1 cellular context compared by ENCODE assay signal in the genomic region with DNA sequence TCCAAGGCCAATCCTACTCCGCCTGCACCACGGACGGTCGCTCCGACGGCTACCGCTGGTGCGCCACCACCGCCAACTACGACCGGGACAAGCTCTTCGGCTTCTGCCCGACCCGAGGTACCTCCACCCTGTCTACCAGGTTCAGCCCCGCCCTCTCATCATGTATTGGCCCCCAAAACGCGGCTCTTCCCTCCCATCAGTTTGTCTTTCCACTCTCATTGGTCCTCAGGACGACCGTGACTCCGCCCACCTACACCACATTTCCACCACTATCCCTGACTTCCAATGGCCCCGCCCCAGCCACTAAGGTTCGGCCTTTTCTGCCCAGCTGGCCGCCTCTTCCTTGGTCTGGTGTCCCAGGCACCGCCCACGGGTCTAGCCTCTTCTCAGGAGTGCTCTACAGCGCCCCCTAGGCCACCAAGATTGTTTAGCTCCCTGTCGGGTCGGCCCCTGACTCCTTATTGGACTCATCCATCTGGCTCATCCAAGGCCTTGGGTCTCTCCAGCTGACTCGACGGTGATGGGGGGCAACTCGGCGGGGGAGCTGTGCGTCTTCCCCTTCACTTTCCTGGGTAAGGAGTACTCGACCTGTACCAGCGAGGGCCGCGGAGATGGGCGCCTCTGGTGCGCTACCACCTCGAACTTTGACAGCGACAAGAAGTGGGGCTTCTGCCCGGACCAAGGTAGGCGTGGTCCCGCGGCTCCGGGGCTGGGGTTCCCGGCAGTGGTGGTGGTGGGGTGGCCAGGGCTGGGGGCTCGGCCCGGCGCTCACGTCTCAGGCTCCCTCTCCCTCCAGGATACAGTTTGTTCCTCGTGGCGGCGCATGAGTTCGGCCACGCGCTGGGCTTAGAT.
A peak's percentile ranks its signal among the peaks of the same experiment; 100 is the strongest.
TF ChIP-seq lines count a peak whose summit lies in the region.

No MANE protein-coding gene starts in this region.

TF ChIP-seq in HepG2, 621 proteins besides CTCF, POLR2A, EP300 and RAD21:
- TF ChIP-seq NR2F2 (IDR thresholded peaks at IDR 0.05; ENCODE audit: borderline replicate concordance, low read depth) (no peak), RBM39 (IDR thresholded peaks at IDR 0.05; ENCODE audit: low read depth, low read length, poor library complexity, severe bottlenecking) (peak; percentile 18), ZNF670 (CRISPR knock-in tag; IDR thresholded peaks at IDR 0.05; ENCODE audit: borderline replicate concordance) (0 out of 2 replicates have a peak, but pooled peaks have one; percentile 43), STAG1 (CRISPR knock-in tag; IDR thresholded peaks at IDR 0.05) (no peak), EZH2 (conservative IDR thresholded peaks at IDR 0.05; ENCODE audit: low read depth, low read length) (peak; percentile 84), SP4 (CRISPR knock-in tag; IDR thresholded peaks at IDR 0.05) (0 out of 2 replicates have a peak, but pooled peaks have one; percentile 10), SIN3B (IDR thresholded peaks at IDR 0.05; ENCODE audit: low read length) (no peak), ZNF737 (CRISPR knock-in tag; IDR thresholded peaks at IDR 0.05; ENCODE audit: borderline replicate concordance) (no peak), AGO1 (IDR thresholded peaks at IDR 0.05; ENCODE audit: low read depth, low read length, poor library complexity, severe bottlenecking) (peak; percentile 27), REPIN1 (CRISPR knock-in tag; IDR thresholded peaks at IDR 0.05; ENCODE audit: borderline replicate concordance, low read depth) (no peak), BRD4 (CRISPR knock-in tag; IDR thresholded peaks at IDR 0.05) (0 out of 2 replicates have a peak, but pooled peaks have one; percentile 13), NFYB (CRISPR knock-in tag; IDR thresholded peaks at IDR 0.05) (peak; percentile 48), GATA4 (IDR thresholded peaks at IDR 0.05; ENCODE audit: borderline replicate concordance, low read depth) (no peak), PAF1 (CRISPR knock-in tag; IDR thresholded peaks at IDR 0.05) (no peak), SPEN (CRISPR knock-in tag; IDR thresholded peaks at IDR 0.05; ENCODE audit: low read depth) (0 out of 2 replicates have a peak, but pooled peaks have one; percentile 14), CHD4 (IDR thresholded peaks at IDR 0.05; ENCODE audit: borderline replicate concordance, low read length) (no peak), HDAC1 (CRISPR knock-in tag; IDR thresholded peaks at IDR 0.05) (0 out of 2 replicates have a peak, but pooled peaks have one; percentile 25), ZNF616 (CRISPR knock-in tag; IDR thresholded peaks at IDR 0.05; ENCODE audit: low read depth) (no peak), XRCC5 (optimal IDR thresholded peaks at IDR 0.05; ENCODE audit: low read length) (peak; percentile 73), EED (CRISPR knock-in tag; IDR thresholded peaks at IDR 0.05) (0 out of 2 replicates have a peak, but pooled peaks have one; percentile 17), PRMT3 (CRISPR knock-in tag; IDR thresholded peaks at IDR 0.05; ENCODE audit: borderline replicate concordance, low read depth) (no peak), PHF8 (CRISPR knock-in tag; IDR thresholded peaks at IDR 0.05) (0 out of 2 replicates have a peak, but pooled peaks have one; percentile 18), ZNF432 (CRISPR knock-in tag; IDR thresholded peaks at IDR 0.05; ENCODE audit: borderline replicate concordance) (no peak)
- TF ChIP-seq, protein P1, sequence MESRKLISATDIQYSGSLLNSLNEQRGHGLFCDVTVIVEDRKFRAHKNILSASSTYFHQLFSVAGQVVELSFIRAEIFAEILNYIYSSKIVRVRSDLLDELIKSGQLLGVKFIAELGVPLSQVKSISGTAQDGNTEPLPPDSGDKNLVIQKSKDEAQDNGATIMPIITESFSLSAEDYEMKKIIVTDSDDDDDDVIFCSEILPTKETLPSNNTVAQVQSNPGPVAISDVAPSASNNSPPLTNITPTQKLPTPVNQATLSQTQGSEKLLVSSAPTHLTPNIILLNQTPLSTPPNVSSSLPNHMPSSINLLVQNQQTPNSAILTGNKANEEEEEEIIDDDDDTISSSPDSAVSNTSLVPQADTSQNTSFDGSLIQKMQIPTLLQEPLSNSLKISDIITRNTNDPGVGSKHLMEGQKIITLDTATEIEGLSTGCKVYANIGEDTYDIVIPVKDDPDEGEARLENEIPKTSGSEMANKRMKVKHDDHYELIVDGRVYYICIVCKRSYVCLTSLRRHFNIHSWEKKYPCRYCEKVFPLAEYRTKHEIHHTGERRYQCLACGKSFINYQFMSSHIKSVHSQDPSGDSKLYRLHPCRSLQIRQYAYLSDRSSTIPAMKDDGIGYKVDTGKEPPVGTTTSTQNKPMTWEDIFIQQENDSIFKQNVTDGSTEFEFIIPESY (CRISPR knock-in tag; IDR thresholded peaks at IDR 0.05) = peak; percentile 39; the same call in 1 of the 2 replicates
- TF ChIP-seq, protein P2, sequence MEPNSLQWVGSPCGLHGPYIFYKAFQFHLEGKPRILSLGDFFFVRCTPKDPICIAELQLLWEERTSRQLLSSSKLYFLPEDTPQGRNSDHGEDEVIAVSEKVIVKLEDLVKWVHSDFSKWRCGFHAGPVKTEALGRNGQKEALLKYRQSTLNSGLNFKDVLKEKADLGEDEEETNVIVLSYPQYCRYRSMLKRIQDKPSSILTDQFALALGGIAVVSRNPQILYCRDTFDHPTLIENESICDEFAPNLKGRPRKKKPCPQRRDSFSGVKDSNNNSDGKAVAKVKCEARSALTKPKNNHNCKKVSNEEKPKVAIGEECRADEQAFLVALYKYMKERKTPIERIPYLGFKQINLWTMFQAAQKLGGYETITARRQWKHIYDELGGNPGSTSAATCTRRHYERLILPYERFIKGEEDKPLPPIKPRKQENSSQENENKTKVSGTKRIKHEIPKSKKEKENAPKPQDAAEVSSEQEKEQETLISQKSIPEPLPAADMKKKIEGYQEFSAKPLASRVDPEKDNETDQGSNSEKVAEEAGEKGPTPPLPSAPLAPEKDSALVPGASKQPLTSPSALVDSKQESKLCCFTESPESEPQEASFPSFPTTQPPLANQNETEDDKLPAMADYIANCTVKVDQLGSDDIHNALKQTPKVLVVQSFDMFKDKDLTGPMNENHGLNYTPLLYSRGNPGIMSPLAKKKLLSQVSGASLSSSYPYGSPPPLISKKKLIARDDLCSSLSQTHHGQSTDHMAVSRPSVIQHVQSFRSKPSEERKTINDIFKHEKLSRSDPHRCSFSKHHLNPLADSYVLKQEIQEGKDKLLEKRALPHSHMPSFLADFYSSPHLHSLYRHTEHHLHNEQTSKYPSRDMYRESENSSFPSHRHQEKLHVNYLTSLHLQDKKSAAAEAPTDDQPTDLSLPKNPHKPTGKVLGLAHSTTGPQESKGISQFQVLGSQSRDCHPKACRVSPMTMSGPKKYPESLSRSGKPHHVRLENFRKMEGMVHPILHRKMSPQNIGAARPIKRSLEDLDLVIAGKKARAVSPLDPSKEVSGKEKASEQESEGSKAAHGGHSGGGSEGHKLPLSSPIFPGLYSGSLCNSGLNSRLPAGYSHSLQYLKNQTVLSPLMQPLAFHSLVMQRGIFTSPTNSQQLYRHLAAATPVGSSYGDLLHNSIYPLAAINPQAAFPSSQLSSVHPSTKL (CRISPR knock-in tag; IDR thresholded peaks at IDR 0.05) = no peak
- TF ChIP-seq, protein P3, sequence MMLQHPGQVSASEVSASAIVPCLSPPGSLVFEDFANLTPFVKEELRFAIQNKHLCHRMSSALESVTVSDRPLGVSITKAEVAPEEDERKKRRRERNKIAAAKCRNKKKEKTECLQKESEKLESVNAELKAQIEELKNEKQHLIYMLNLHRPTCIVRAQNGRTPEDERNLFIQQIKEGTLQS (CRISPR knock-in tag; IDR thresholded peaks at IDR 0.05) = no peak
- TF ChIP-seq, protein P4, sequence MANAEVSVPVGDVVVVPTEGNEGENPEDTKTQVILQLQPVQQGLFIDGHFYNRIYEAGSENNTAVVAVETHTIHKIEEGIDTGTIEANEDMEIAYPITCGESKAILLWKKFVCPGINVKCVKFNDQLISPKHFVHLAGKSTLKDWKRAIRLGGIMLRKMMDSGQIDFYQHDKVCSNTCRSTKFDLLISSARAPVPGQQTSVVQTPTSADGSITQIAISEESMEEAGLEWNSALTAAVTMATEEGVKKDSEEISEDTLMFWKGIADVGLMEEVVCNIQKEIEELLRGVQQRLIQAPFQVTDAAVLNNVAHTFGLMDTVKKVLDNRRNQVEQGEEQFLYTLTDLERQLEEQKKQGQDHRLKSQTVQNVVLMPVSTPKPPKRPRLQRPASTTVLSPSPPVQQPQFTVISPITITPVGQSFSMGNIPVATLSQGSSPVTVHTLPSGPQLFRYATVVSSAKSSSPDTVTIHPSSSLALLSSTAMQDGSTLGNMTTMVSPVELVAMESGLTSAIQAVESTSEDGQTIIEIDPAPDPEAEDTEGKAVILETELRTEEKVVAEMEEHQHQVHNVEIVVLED (CRISPR knock-in tag; IDR thresholded peaks at IDR 0.05; ENCODE audit: borderline replicate concordance) = no peak
- TF ChIP-seq, protein P5, sequence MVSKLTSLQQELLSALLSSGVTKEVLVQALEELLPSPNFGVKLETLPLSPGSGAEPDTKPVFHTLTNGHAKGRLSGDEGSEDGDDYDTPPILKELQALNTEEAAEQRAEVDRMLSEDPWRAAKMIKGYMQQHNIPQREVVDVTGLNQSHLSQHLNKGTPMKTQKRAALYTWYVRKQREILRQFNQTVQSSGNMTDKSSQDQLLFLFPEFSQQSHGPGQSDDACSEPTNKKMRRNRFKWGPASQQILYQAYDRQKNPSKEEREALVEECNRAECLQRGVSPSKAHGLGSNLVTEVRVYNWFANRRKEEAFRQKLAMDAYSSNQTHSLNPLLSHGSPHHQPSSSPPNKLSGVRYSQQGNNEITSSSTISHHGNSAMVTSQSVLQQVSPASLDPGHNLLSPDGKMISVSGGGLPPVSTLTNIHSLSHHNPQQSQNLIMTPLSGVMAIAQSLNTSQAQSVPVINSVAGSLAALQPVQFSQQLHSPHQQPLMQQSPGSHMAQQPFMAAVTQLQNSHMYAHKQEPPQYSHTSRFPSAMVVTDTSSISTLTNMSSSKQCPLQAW (CRISPR knock-in tag; IDR thresholded peaks at IDR 0.05) = no peak
